In the genomic region with DNA sequence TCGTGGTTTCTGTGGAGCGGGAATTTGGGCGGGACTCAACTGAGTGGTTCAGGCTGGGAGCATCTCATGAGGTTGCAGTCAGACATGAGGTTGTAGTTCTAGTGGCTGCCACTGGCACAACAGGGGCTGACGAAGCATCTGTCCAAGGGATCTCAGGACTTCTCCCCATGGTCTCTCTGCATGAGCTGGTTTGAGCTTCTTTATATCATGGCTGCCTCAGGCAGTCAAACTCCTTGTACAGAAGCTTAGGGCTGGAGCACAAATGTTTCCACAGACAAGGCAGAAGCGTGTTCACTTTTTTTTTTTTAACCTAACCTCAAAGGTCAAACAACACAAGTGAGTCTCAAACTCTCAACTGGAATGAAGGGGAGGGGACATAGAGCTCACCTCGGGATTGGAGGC, we compare ENCODE assay signal across 14 cellular contexts.
DNase-seq lines count a peak whose midpoint lies in the region; ATAC-seq and TF ChIP-seq lines count a peak whose summit lies in the region.
"Had no signal": no experiment of that assay in that cellular context is flagged by ENCODE, and none has a peak within 500 bp of the region (broad histone marks: within the 10 kb centered on the region; RNA-seq: fewer than 3 reads in every experiment).

No MANE protein-coding gene starts in this region.

- POLR2A ChIA-PET in IMR-90 (lab: Charles Lee; ENCODE audit: unreplicated experiment) (no interaction called here), OCI-LY7 (lab: Charles Lee) (interaction anchor here (1.0 kb wide), 1 partner anchor 508 kb away, joined by 3 read pairs; the partner anchor contains the start of gene SRSF1)

- no peaks in the 10 kb centered on the region for H3K79me2 ChIP-seq in osteoblast (ENCODE audit: insufficient read depth, low read length)
- no peaks in the 10 kb centered on the region for H3K79me2 ChIP-seq in OCI-LY7 (ENCODE audit: insufficient read depth, low read depth, low read length)

- dilution Hi-C loops in IMR-90 (cut with HindIII; ENCODE audit: low sequenced_read_pairs, unreplicated experiment) = no loop called here

- DNase-seq in NCI-H82 (lab: John Stamatoyannopoulos, UW) (peak; percentile 64), NCI-H82 treated with DMSO at 0.1 percent for 48 hours (lab: John Stamatoyannopoulos, UW; ENCODE audit: unreplicated experiment) (no peak), IMR-90 (no peak), osteoblast (ENCODE audit: insufficient read length, low spot score, missing footprints) (peak; percentile 69), OCI-LY7 (ENCODE audit: low spot score) (no peak), sciatic nerve (ENCODE audit: low spot score) (no peak)
- DNase-seq in NK-92 treated with Interleukin-12 subunit alpha and Interleukin-12 subunit beta, amount 100 ng/mL, for 24 hours (lab: John Stamatoyannopoulos, UW) = no peak
- DNase-seq: activated T-cell treated with anti-CD3 and anti-CD28 coated beads, Interleukin-2, amount 50 U/mL, for 1 hour; heart right ventricle; Karpas-422; NCI-H2107; PC-9 had no signal

- TF ChIP-seq RAD21 in IMR-90 (IDR thresholded peaks at IDR 0.05; ENCODE audit: low read length) = no peak

- peaks cover 3% of the 10 kb centered on the region in 2 experiments; a peak in 1 of 4 replicates for H3K79me1 ChIP-seq in IMR-90 (ENCODE audit: low read depth in 1 of 2, low read length in 2 of 2)

- H3K36me3 Mint-ChIP-seq in activated naive CD8-positive, alpha-beta T cell = no peaks in the 10 kb centered on the region

- H3K14ac ChIP-seq in IMR-90 (replicated peaks; ENCODE audit: low read depth, low read length) = no peak overlapping the region

- CTCF ChIA-PET in IMR-90 (lab: Yijun Ruan, JAX) (interaction anchor here (0.6 kb wide), 2 partner anchors 41 to 231 kb away, joined by 3 read pairs; no protein-coding TSS in a partner anchor), OCI-LY7 (lab: Charles Lee; ENCODE audit: unreplicated experiment) (interaction anchor here (0.6 kb wide), 1 partner anchor 58 kb away, joined by 3 read pairs; no protein-coding TSS in a partner anchor)

- no peak overlapping the region for H4K8ac ChIP-seq in IMR-90 (ENCODE audit: low read depth in 2 of 2, low read length in 2 of 2)

- H3K9ac ChIP-seq in IMR-90 (ENCODE audit: low read depth, low read length) = no peak overlapping the region

- H3K9me2 ChIP-seq in OCI-LY7 (ENCODE audit: insufficient read depth, low read length) = no peaks in the 10 kb centered on the region

- ATAC-seq in IMR-90 (ENCODE audit: low read depth) (no peak), sciatic nerve (no peak)
- ATAC-seq: heart right ventricle had no signal

- H3K27ac Mint-ChIP-seq in activated naive CD8-positive, alpha-beta T cell = peak overlapping the region; percentile 52

- intact Hi-C loops in IMR-90 (cut with micrococcal nuclease) (loop anchor here (1.0 kb wide), 1 partner anchor 33 kb away; no protein-coding TSS in a partner anchor), OCI-LY7 (cut with micrococcal nuclease; ENCODE audit: unreplicated experiment) (no loop called here), sciatic nerve (cut with DNase I) (no loop called here)

- 100% methylated on average over 2 of the region's 6 CpGs; no CpG with 5 or more reads in 1 of the 2 experiments for WGBS in IMR-90 (ENCODE audit: extremely low coverage in 2 of 2, insufficient read length in 1 of 2), 2 experiments

- H3K27ac ChIP-seq in IMR-90 (ENCODE audit: insufficient read depth, low read length) (no peak overlapping the region), osteoblast (ENCODE audit: low read depth, low read length) (no peak overlapping the region), OCI-LY7 (ENCODE audit: low read depth, low read length, poor library complexity, severe bottlenecking) (no peak overlapping the region)
- H3K27ac ChIP-seq: breast epithelium, heart right ventricle, PC-9 had no signal

- no peak overlapping the region for H4K91ac ChIP-seq in IMR-90 (ENCODE audit: insufficient read depth, low read depth, low read length)

- H3K4me2 ChIP-seq in IMR-90 (ENCODE audit: low read depth, low read length) (no peak overlapping the region), osteoblast (ENCODE audit: insufficient read depth, low read length) (no peak overlapping the region), OCI-LY7 (ENCODE audit: low read length) (no peak overlapping the region)
- H3K4me2 ChIP-seq: PC-9 had no signal

- H4K20me1 ChIP-seq in IMR-90 (ENCODE audit: insufficient read depth, low read length) = no peaks in the 10 kb centered on the region; the same call in 1 of the 2 replicates
- no peaks in the 10 kb centered on the region for H4K20me1 ChIP-seq in osteoblast (ENCODE audit: insufficient read depth, low read length)
- H4K20me1 ChIP-seq in OCI-LY7 (ENCODE audit: insufficient read depth, low read length) = no peaks in the 10 kb centered on the region

- H4K5ac ChIP-seq in IMR-90 (ENCODE audit: low read depth, low read length) = no peak overlapping the region

- peak overlapping the region; percentile 56 for H2AK9ac ChIP-seq in IMR-90 (replicated peaks; ENCODE audit: low read depth, low read length, poor library complexity)

- no peak overlapping the region for H2BK20ac ChIP-seq in IMR-90 (ENCODE audit: low read depth, low read length)

- no peak overlapping the region for H2AK5ac ChIP-seq in IMR-90 (ENCODE audit: low read depth, low read length)

- no peak overlapping the region for H3K23ac ChIP-seq in IMR-90 (ENCODE audit: low read depth, low read length)

- no peak overlapping the region for H3K4ac ChIP-seq in IMR-90 (ENCODE audit: low read depth, low read length)

- no peaks in the 10 kb centered on the region for H3K27me3 Mint-ChIP-seq in activated naive CD8-positive, alpha-beta T cell

- H2BK5ac ChIP-seq in IMR-90 (ENCODE audit: low read depth, low read length, poor library complexity, severe bottlenecking) = no peak overlapping the region

- BruUV-seq in IMR-90 (replicated peaks; lab: Mats Ljungman, UMichigan) = no TSS peak
- no TSS peak for BruUV-seq in OCI-LY7 (replicated peaks; lab: Mats Ljungman, UMichigan)

- H3K4me3 Mint-ChIP-seq in activated naive CD8-positive, alpha-beta T cell = no peak overlapping the region

- H2BK15ac ChIP-seq in IMR-90 (ENCODE audit: low read depth, low read length) = no peak overlapping the region

- in situ Hi-C loops in IMR-90 (cut with MboI; ENCODE audit: low sequenced_read_pairs) = no loop called here

- H3K56ac ChIP-seq in IMR-90 (ENCODE audit: extremely low read depth, insufficient read depth, low read length) = no peak overlapping the region

- no peaks in the 10 kb centered on the region for H3K9me3 ChIP-seq in IMR-90 (ENCODE audit: control insufficient read depth, insufficient read depth, low read length)
- H3K9me3 ChIP-seq in osteoblast (ENCODE audit: low read depth, low read length) = no peaks in the 10 kb centered on the region
- no peaks in the 10 kb centered on the region for H3K9me3 ChIP-seq in OCI-LY7 (ENCODE audit: low read length)
- H3K9me3 ChIP-seq: breast epithelium, heart right ventricle had no signal

- H3K4me3 ChIP-seq in IMR-90 (ENCODE audit: insufficient read depth, low read depth, low read length) (no peak overlapping the region), osteoblast (ENCODE audit: insufficient read depth, low read length) (no peak overlapping the region), OCI-LY7 (ENCODE audit: low read depth, low read length, poor library complexity, severe bottlenecking) (no peak overlapping the region)
- H3K4me3 ChIP-seq: breast epithelium, heart right ventricle, PC-9 had no signal

- TF ChIP-seq POLR2A in IMR-90 (IDR thresholded peaks at IDR 0.05; ENCODE audit: low read depth, low read length) = no peak

- no peaks in the 10 kb centered on the region for H3K36me3 ChIP-seq in IMR-90 (ENCODE audit: control insufficient read depth, insufficient read depth, low read length)
- no peaks in the 10 kb centered on the region for H3K36me3 ChIP-seq in osteoblast (ENCODE audit: insufficient read depth, low read length)
- H3K36me3 ChIP-seq in OCI-LY7 (ENCODE audit: insufficient read depth, low read length) = no peaks in the 10 kb centered on the region
- H3K36me3 ChIP-seq: breast epithelium, heart right ventricle had no signal

- H3K4me1 Mint-ChIP-seq in activated naive CD8-positive, alpha-beta T cell (ENCODE audit: low read depth) = peaks cover 45% of the 10 kb centered on the region

- no peak overlapping the region for H3K18ac ChIP-seq in IMR-90 (ENCODE audit: low read depth, low read length)

- no peaks in the 10 kb centered on the region for H3K4me1 ChIP-seq in IMR-90 (ENCODE audit: control insufficient read depth, insufficient read depth, low read length)
- H3K4me1 ChIP-seq in osteoblast (ENCODE audit: insufficient read depth, low read length) = no peaks in the 10 kb centered on the region
- peaks cover 19% of the 10 kb centered on the region for H3K4me1 ChIP-seq in OCI-LY7 (ENCODE audit: insufficient read depth, low read length, poor library complexity, severe bottlenecking)
- H3K4me1 ChIP-seq: breast epithelium had no signal

- H2AFZ ChIP-seq in IMR-90 (replicated peaks; ENCODE audit: low read length, poor library complexity) = peak overlapping the region; percentile 5
- no peak overlapping the region for H2AFZ ChIP-seq in osteoblast (ENCODE audit: low read length)
- no peak overlapping the region for H2AFZ ChIP-seq in OCI-LY7 (ENCODE audit: low read length)
- H2AFZ ChIP-seq: PC-9 had no signal

- H3K27me3 ChIP-seq in IMR-90 (ENCODE audit: control insufficient read depth, insufficient read depth, low read length) (no peaks in the 10 kb centered on the region), osteoblast (ENCODE audit: insufficient read depth, low read length) (no peaks in the 10 kb centered on the region)
- H3K27me3 ChIP-seq: breast epithelium, heart right ventricle had no signal

- peaks cover 3% of the 10 kb centered on the region; the same call in 1 of the 2 replicates for H3K9me1 ChIP-seq in IMR-90 (ENCODE audit: insufficient read depth, low read length)

- TF ChIP-seq CTCF in IMR-90 (conservative IDR thresholded peaks at IDR 0.05; ENCODE audit: low read depth, low read length) (no peak), osteoblast (IDR thresholded peaks at IDR 0.05; ENCODE audit: extremely low read depth, low read depth, low read length) (no peak), OCI-LY7 (conservative IDR thresholded peaks at IDR 0.05; ENCODE audit: low read length) (no peak)

- no peak overlapping the region for H2BK120ac ChIP-seq in IMR-90 (ENCODE audit: low read depth, low read length)

- no peaks in the 10 kb centered on the region for H3K9me3 Mint-ChIP-seq in activated naive CD8-positive, alpha-beta T cell (ENCODE audit: low read depth)

TF ChIP-seq in IMR-90, 13 proteins besides CTCF, POLR2A, EP300 and RAD21 (continues in another document):
- no peak for TF ChIP-seq MAFK (IDR thresholded peaks at IDR 0.05; ENCODE audit: low read depth, low read length)
- TF ChIP-seq NFE2L2 (IDR thresholded peaks at IDR 0.05; ENCODE audit: low read depth, low read length) = no peak

Comparison
In these comparisons a context has a peak if more than half of its experiments do, and no peak if none do; other contexts are left out.
1. DNase-seq: peak in NCI-H82 (single experiment) and osteoblast (single experiment); none in NCI-H82 treated with DMSO at 0.1 percent for 48 hours (single experiment), IMR-90 (single experiment), OCI-LY7 (single experiment), NK-92 treated with Interleukin-12 subunit alpha and Interleukin-12 subunit beta, amount 100 ng/mL, for 24 hours (single experiment) and sciatic nerve (single experiment).